ENCODE assay signal across 33 cellular contexts in genomic region chr4:161143375-161143774, GRCh38.
A peak's percentile ranks its signal among the peaks of the same experiment; 100 is the strongest.
DNase-seq lines count a peak whose midpoint lies in the region; ATAC-seq, FAIRE-seq and TF ChIP-seq lines count a peak whose summit lies in the region.
"Had no signal": no experiment of that assay in that cellular context is flagged by ENCODE, and none has a peak within 500 bp of the region (broad histone marks: within the 10 kb centered on the region; RNA-seq: fewer than 3 reads in every experiment).

No MANE protein-coding gene starts in this region.

- H3K27me3 ChIP-seq in liver (ENCODE audit: control insufficient read depth in 4 of 4, insufficient read depth in 4 of 4, low read length in 3 of 4), result no peaks in the 10 kb centered on the region
- H3K27me3 ChIP-seq in HepG2 (ENCODE audit: control insufficient read depth in 1 of 2, insufficient read depth in 2 of 2, low read length in 2 of 2), result no peaks in the 10 kb centered on the region
- H3K27me3 ChIP-seq in right lobe of liver, result no peaks in the 10 kb centered on the region
- H3K27me3 ChIP-seq: BE2C; BLaER1; BLaER1 treated with 17β-estradiol and CSF1 and Interleukin-3, amounts not matched to agents 10 nM and 100 nM had no signal

- DNase-seq in HepG2 (ENCODE audit: low spot score) (no peak), left lobe of liver (ENCODE audit: low spot score) (no peak), right lobe of liver (no peak), Right ventricle myocardium inferior (ENCODE audit: missing footprints) (no peak), dedifferentiated amniotic fluid mesenchymal stem cell (ENCODE audit: extremely low spot score) (no peak)
- DNase-seq: 8988T; ACHN; AML-193; BE2C; C1 segment of cervical spinal cord; Caco-2; Calu3; CD4-positive, alpha-beta memory T cell; CD4-positive, alpha-beta T cell; CD4-positive, CD25-positive, alpha-beta regulatory T cell; CD8-positive, alpha-beta memory T cell; CD8-positive, alpha-beta T cell; COR-L47; DMS 273 treated with DMSO at 0.1 percent for 48 hours; DMS153; DMS53; DMS79; DMS79 treated with DMSO at 0.1 percent for 48 hours; DND-41; EL had no signal

- H4K20me1 ChIP-seq in HepG2 (ENCODE audit: insufficient read depth, low read length), result no peaks in the 10 kb centered on the region
- H4K20me1 ChIP-seq: BLaER1; BLaER1 treated with 17β-estradiol and CSF1 and Interleukin-3, amounts not matched to agents 10 nM and 100 nM had no signal

- H3K9me3 ChIP-seq in liver (ENCODE audit: control insufficient read depth in 4 of 4, low read length in 3 of 4) (no peaks in the 10 kb centered on the region), HepG2 (ENCODE audit: low read length) (peaks cover 1% of the 10 kb centered on the region), right lobe of liver (no peaks in the 10 kb centered on the region)
- H3K9me3 ChIP-seq: A549, BE2C, BLaER1, Caco-2 had no signal

- TF ChIP-seq RAD21 in liver (IDR thresholded peaks at IDR 0.05), result no peak
- TF ChIP-seq RAD21 in HepG2 (CRISPR knock-in tag; IDR thresholded peaks at IDR 0.05), result no peak

- no peak overlapping the region for H2AFZ ChIP-seq in HepG2 (ENCODE audit: low read length)

- H3K4me3 ChIP-seq in liver (ENCODE audit: low read depth in 1 of 3, low read length in 3 of 3) (no peak overlapping the region), HepG2 (replicated peaks in 1 of 3; ENCODE audit: insufficient read depth in 1 of 3, low read depth in 2 of 3, low read length in 3 of 3) (no peak overlapping the region), right lobe of liver (no peak overlapping the region)
- H3K4me3 ChIP-seq: A549; BLaER1; BLaER1 treated with 17β-estradiol and CSF1 and Interleukin-3, amounts not matched to agents 10 nM and 100 nM had no signal

- TF ChIP-seq CTCF in liver (IDR thresholded peaks at IDR 0.05; ENCODE audit: low read depth, low read length, missing input control), result no peak
- TF ChIP-seq CTCF in HepG2 (CRISPR knock-in tag; IDR thresholded peaks at IDR 0.05), result no peak
- no peak for TF ChIP-seq CTCF in right lobe of liver (IDR thresholded peaks at IDR 0.05)

- intact Hi-C loops in HepG2 (cut with micrococcal nuclease; ENCODE audit: unreplicated experiment) (no loop called here), right lobe of liver (cut with DNase I) (no loop called here), Right ventricle myocardium inferior (cut with DNase I) (no loop called here)

- H3K9ac ChIP-seq in liver (ENCODE audit: low read depth in 1 of 2, low read length in 2 of 2) (no peak overlapping the region), HepG2 (ENCODE audit: insufficient read depth, low read depth, low read length) (no peak overlapping the region)
- H3K9ac ChIP-seq: BLaER1; BLaER1 treated with 17β-estradiol and CSF1 and Interleukin-3, amounts not matched to agents 10 nM and 100 nM had no signal

- TF ChIP-seq POLR2A in HepG2 (IDR thresholded peaks at IDR 0.05; ENCODE audit: insufficient read depth in 1 of 2, low read depth in 2 of 2, low read length in 2 of 2) (no peak), right lobe of liver (IDR thresholded peaks at IDR 0.05) (no peak)

- H3K27ac ChIP-seq in liver (ENCODE audit: low read depth in 1 of 2, low read length in 2 of 2) (no peak overlapping the region), HepG2 (ENCODE audit: extremely low read length, insufficient read depth, low read length) (no peak overlapping the region), right lobe of liver (peak overlapping the region in 2 of 3 donors; percentile 45 to 46)
- H3K27ac ChIP-seq: 22Rv1; A549; BLaER1; BLaER1 treated with 17β-estradiol and CSF1 and Interleukin-3, amounts not matched to agents 10 nM and 100 nM; C4-2B had no signal

- FAIRE-seq in HepG2 (lab: Jason Lieb, UNC), result no peak
- FAIRE-seq: A204.1, A549, D721Med had no signal

- BruUV-seq in HepG2 (replicated peaks; lab: Mats Ljungman, UMichigan), result no TSS peak

- 59% methylated on average over 3 of the region's 3 CpGs for WGBS in liver
- 0% methylated on average over 3 of the region's 3 CpGs for WGBS in HepG2 (ENCODE audit: low lambda C conversion rate)
- 50% methylated on average over 3 of the region's 3 CpGs for whole genome bisulfite sequencing in right lobe of liver (ENCODE audit: insufficient coverage, low coverage, low lambda C conversion rate, missing lambda C conversion rate)

- H3K79me2 ChIP-seq in HepG2 (ENCODE audit: insufficient read depth, low read length), result no peaks in the 10 kb centered on the region

- in situ Hi-C loops in HepG2 (cut with HindIII; ENCODE audit: extremely low pct_ligation_motif_present, low pct_unique_long_range_greater_than_20kb), result no loop called here

- H3K36me3 ChIP-seq in liver (ENCODE audit: control insufficient read depth in 4 of 4, insufficient read depth in 3 of 4, low read depth in 1 of 4, low read length in 3 of 4) (no peaks in the 10 kb centered on the region), HepG2 (replicated peaks in 1 of 2; ENCODE audit: control insufficient read depth in 1 of 2, insufficient read depth in 2 of 2, low read length in 2 of 2) (no peaks in the 10 kb centered on the region), right lobe of liver (no peaks in the 10 kb centered on the region)
- H3K36me3 ChIP-seq: BE2C; BLaER1; BLaER1 treated with 17β-estradiol and CSF1 and Interleukin-3, amounts not matched to agents 10 nM and 100 nM had no signal

- H3K4me2 ChIP-seq in HepG2 (ENCODE audit: low read depth, low read length), result no peak overlapping the region
- H3K4me2 ChIP-seq: A549; BLaER1; BLaER1 treated with 17β-estradiol and CSF1 and Interleukin-3, amounts not matched to agents 10 nM and 100 nM had no signal

- peaks cover 0 to 7% (median 3%) of the 10 kb centered on the region in 4 donors for H3K4me1 ChIP-seq in liver (ENCODE audit: control insufficient read depth in 4 of 4, insufficient read depth in 4 of 4, low read length in 3 of 4)
- H3K4me1 ChIP-seq in HepG2 (ENCODE audit: insufficient read depth, low read length), result no peaks in the 10 kb centered on the region
- H3K4me1 ChIP-seq in right lobe of liver, result peaks cover 0 to 20% (median 0%) of the 10 kb centered on the region in 4 donors
- H3K4me1 ChIP-seq: A549; BE2C; BLaER1; BLaER1 treated with 17β-estradiol and CSF1 and Interleukin-3, amounts not matched to agents 10 nM and 100 nM; Caco-2 had no signal

- TF ChIP-seq EP300 in HepG2 (IDR thresholded peaks at IDR 0.05; ENCODE audit: low read depth in 2 of 2, low read length in 2 of 2), result no peak
- no peak for TF ChIP-seq EP300 in HepG2 (CRISPR knock-in tag; IDR thresholded peaks at IDR 0.05; ENCODE audit: borderline replicate concordance)

- POLR2A ChIA-PET in HepG2 (lab: Yijun Ruan, JAX), result no interaction called here

- CTCF ChIA-PET in HepG2 (lab: Yijun Ruan, JAX; ENCODE audit: low intra/inter-chr PET ratio, low total read pairs), result no interaction called here

- ATAC-seq in HepG2 (no peak), left lobe of liver (peak; percentile 41), right lobe of liver (peak; percentile 49 to 84 (median 68)), Right ventricle myocardium inferior (no peak)
- ATAC-seq: A549; CD8-positive, alpha-beta T cell had no signal

TF ChIP-seq in liver, 16 proteins besides CTCF, POLR2A, EP300 and RAD21 (continues in another document):
- TF ChIP-seq JUND (IDR thresholded peaks at IDR 0.05) (no peak), ZBTB33 (IDR thresholded peaks at IDR 0.05) (no peak), HNF4G (IDR thresholded peaks at IDR 0.05) (no peak), TAF1 (conservative IDR thresholded peaks at IDR 0.05) (no peak), FOXA1 (IDR thresholded peaks at IDR 0.05) (no peak), MAX (IDR thresholded peaks at IDR 0.05) (no peak), NR2F2 (IDR thresholded peaks at IDR 0.05) (no peak), SP1 (IDR thresholded peaks at IDR 0.05) (peak; percentile 65)

TF ChIP-seq in HepG2, 621 proteins besides CTCF, POLR2A, EP300 and RAD21 (continues in another document):
- no peak for TF ChIP-seq NFAT5 (CRISPR knock-in tag; IDR thresholded peaks at IDR 0.05)

Comparison
In these comparisons a context has a peak if more than half of its experiments do, and no peak if none do; other contexts are left out.
1. H3K27ac ChIP-seq: peak in right lobe of liver (2 of 3); none in liver (0 of 2) and HepG2 (single experiment).
2. ATAC-seq: peak in left lobe of liver (single experiment) and right lobe of liver (4 of 4); none in HepG2 (single experiment) and Right ventricle myocardium inferior (single experiment).